12 cellular contexts compared by ENCODE assay signal in genomic region chr17:40564195-40564882, GRCh38. TPM values are rescaled to one million over a fixed set of nuclear protein-coding genes. Genes with fewer than 3 reads are reported as not detected.
A peak's percentile ranks its signal among the peaks of the same experiment; 100 is the strongest.
DNase-seq lines count a peak whose midpoint lies in the region; ATAC-seq, FAIRE-seq and TF ChIP-seq lines count a peak whose summit lies in the region.
"Had no signal": no experiment of that assay in that cellular context is flagged by ENCODE, and none has a peak within 500 bp of the region (broad histone marks: within the 10 kb centered on the region; RNA-seq: fewer than 3 reads in every experiment).

No MANE protein-coding gene starts in this region.

- intact Hi-C loops in HepG2 (cut with micrococcal nuclease; ENCODE audit: unreplicated experiment) = no loop called here

- H3K27me3 ChIP-seq in HepG2 (ENCODE audit: control insufficient read depth in 1 of 2, insufficient read depth in 2 of 2, low read length in 2 of 2) = peaks cover 5 to 56% of the 10 kb centered on the region in 2 experiments; a peak in 3 of 5 replicates

- DNase-seq in stimulated activated CD4-positive, alpha-beta T cell treated with anti-CD3 and anti-CD28 coated beads, Interleukin-15, amount 100 ng/mL, for 24 hours = peak; percentile 65
- no peak for DNase-seq in stimulated activated CD4-positive, alpha-beta T cell treated with anti-CD3 and anti-CD28 coated beads, Interleukin-2, amount 100 ng/mL, for 48 hours
- peak; percentile 33 for DNase-seq in activated CD8-positive, alpha-beta memory T cell treated with anti-CD3 and anti-CD28 coated beads, Interleukin-2, amount 50 U/mL, for 4 hours
- DNase-seq in iPS-NIHi11 (ENCODE audit: low spot score) (peak; percentile 1), HepG2 (ENCODE audit: low spot score) (no peak), medulla oblongata (ENCODE audit: extremely low spot score) (no peak)
- DNase-seq: cerebellar nuclear complex, NCI-H2227 treated with DMSO at 0.1 percent for 48 hours had no signal

- no peaks in the 10 kb centered on the region for H4K20me1 ChIP-seq in HepG2 (ENCODE audit: insufficient read depth, low read length)

- no peak overlapping the region for H3K4me3 ChIP-seq in HepG2 (replicated peaks in 1 of 3; ENCODE audit: insufficient read depth in 1 of 3, low read depth in 2 of 3, low read length in 3 of 3)
- H3K4me3 ChIP-seq: prostate gland had no signal

- peaks cover 8% of the 10 kb centered on the region for H3K9me3 ChIP-seq in HepG2 (ENCODE audit: low read length)
- H3K9me3 ChIP-seq: prostate gland had no signal

- no TSS peak for BruUV-seq in HepG2 (replicated peaks; lab: Mats Ljungman, UMichigan)

- H3K79me2 ChIP-seq in HepG2 (ENCODE audit: insufficient read depth, low read length) = no peaks in the 10 kb centered on the region

- CTCF ChIA-PET in HepG2 (lab: Yijun Ruan, JAX; ENCODE audit: low intra/inter-chr PET ratio, low total read pairs) = no interaction called here

- no peak for FAIRE-seq in HepG2 (lab: Jason Lieb, UNC)
- FAIRE-seq: frontal cortex had no signal

- TF ChIP-seq RAD21 in HepG2 (CRISPR knock-in tag; IDR thresholded peaks at IDR 0.05) = no peak

- in situ Hi-C loops in HepG2 (cut with HindIII; ENCODE audit: extremely low pct_ligation_motif_present, low pct_unique_long_range_greater_than_20kb) = loop anchor here (5.0 kb wide), 1 partner anchor 122 kb away; the partner anchor contains the start of gene IGFBP4

- no peak for TF ChIP-seq POLR2A in HepG2 (IDR thresholded peaks at IDR 0.05; ENCODE audit: insufficient read depth in 1 of 2, low read depth in 2 of 2, low read length in 2 of 2)

- no peak for TF ChIP-seq CTCF in HepG2 (CRISPR knock-in tag; IDR thresholded peaks at IDR 0.05)

- no peak for ATAC-seq in HepG2
- ATAC-seq in HG03135 (IDR thresholded peaks at IDR 0.05; ENCODE audit: unreplicated experiment) = no peak
- no peak for ATAC-seq in GM18861 (IDR thresholded peaks at IDR 0.05; ENCODE audit: unreplicated experiment)

- 59% methylated on average over 13 of the region's 13 CpGs for WGBS in HepG2 (ENCODE audit: low lambda C conversion rate)

- no peak overlapping the region for H3K4me2 ChIP-seq in HepG2 (ENCODE audit: low read depth, low read length)

- H3K4me1 ChIP-seq in HepG2 (ENCODE audit: insufficient read depth, low read length) = peaks cover 27% of the 10 kb centered on the region

- H3K36me3 ChIP-seq in HepG2 (replicated peaks in 1 of 2; ENCODE audit: control insufficient read depth in 1 of 2, insufficient read depth in 2 of 2, low read length in 2 of 2) = no peaks in the 10 kb centered on the region
- H3K36me3 ChIP-seq: prostate gland had no signal

- H2AFZ ChIP-seq in HepG2 (ENCODE audit: low read length) = no peak overlapping the region

- POLR2A ChIA-PET in HepG2 (lab: Yijun Ruan, JAX) = no interaction called here

- no peak overlapping the region for H3K27ac ChIP-seq in HepG2 (ENCODE audit: extremely low read length, insufficient read depth, low read length)
- H3K27ac ChIP-seq: prostate gland had no signal

- no peak for TF ChIP-seq EP300 in HepG2 (IDR thresholded peaks at IDR 0.05; ENCODE audit: low read depth in 2 of 2, low read length in 2 of 2)
- TF ChIP-seq EP300 in HepG2 (CRISPR knock-in tag; IDR thresholded peaks at IDR 0.05; ENCODE audit: borderline replicate concordance) = no peak

- no peak overlapping the region for H3K9ac ChIP-seq in HepG2 (ENCODE audit: insufficient read depth, low read depth, low read length)

TF ChIP-seq in HepG2, 621 proteins besides CTCF, POLR2A, EP300 and RAD21 (continues in another document):
- no peak for TF ChIP-seq EED (CRISPR knock-in tag; IDR thresholded peaks at IDR 0.05)
- no peak for TF ChIP-seq KAT8 (CRISPR knock-in tag; IDR thresholded peaks at IDR 0.05)
- TF ChIP-seq ZBED4 (CRISPR knock-in tag; IDR thresholded peaks at IDR 0.05; ENCODE audit: borderline replicate concordance) = no peak
- TF ChIP-seq ZNF577 (CRISPR knock-in tag; IDR thresholded peaks at IDR 0.05; ENCODE audit: borderline replicate concordance, low read depth) = no peak
- TF ChIP-seq FOXP1 (IDR thresholded peaks at IDR 0.05) = no peak
- TF ChIP-seq FOXP1 (CRISPR knock-in tag; IDR thresholded peaks at IDR 0.05) = no peak
- no peak for TF ChIP-seq TOPORS (CRISPR knock-in tag; IDR thresholded peaks at IDR 0.05)

RNA-seq across cellular contexts. Expression of gene CCR7, which starts 0.9 kb away (rescaled TPM):
- 0.04 TPM in 1 of 2 replicates, not detected in the other for total RNA-seq in HepG2 (2016; rRNA removed; fragmentation: Illumina TruSeq; extraction: Trizol)
- not detected in 2 replicates for total RNA-seq in HepG2 (2016; cell fraction: cytosol; rRNA removed; fragmentation: Illumina TruSeq; extraction: Trizol; ENCODE audit: low read depth)
- total RNA-seq in HepG2 (2016; cell fraction: insoluble cytoplasmic fraction; rRNA removed; fragmentation: Illumina TruSeq; extraction: Trizol) = 0.09 TPM in 1 of 2 replicates, not detected in the other
- total RNA-seq in HepG2 (2016; cell fraction: membrane; rRNA removed; fragmentation: Illumina TruSeq; extraction: Trizol) = not detected in 2 replicates
- total RNA-seq in HepG2 (2016; cell fraction: nucleus; rRNA removed; fragmentation: Illumina TruSeq; extraction: Trizol) = not detected in 2 replicates
- polyA plus RNA-seq in HepG2 (2011; rRNA removed) = 0.53 and 0.55 TPM in 2 replicates
- 0.59 and 0.70 TPM in 2 replicates for polyA plus RNA-seq in HepG2 (2011; cell fraction: cytosol; rRNA removed)
- polyA plus RNA-seq in HepG2 (2011; cell fraction: nucleus; rRNA removed) = 0.31 and 1.1 TPM in 2 replicates
- 1.1 and 1.5 TPM in 2 replicates for polyA plus RNA-seq in HepG2 (2012)
- polyA plus RNA-seq in HepG2 (2016; cell fraction: cytosol; fragmentation: Illumina TruSeq; extraction: Trizol; ENCODE audit: low read depth) = not detected in 2 replicates
- polyA plus RNA-seq in HepG2 (2016; cell fraction: insoluble cytoplasmic fraction; fragmentation: Illumina TruSeq; extraction: Trizol; ENCODE audit: low read depth) = not detected in 2 replicates
- polyA plus RNA-seq in HepG2 (2016; cell fraction: membrane; fragmentation: Illumina TruSeq; extraction: Trizol; ENCODE audit: low read depth) = not detected in 2 replicates
- not detected in 2 replicates for polyA plus RNA-seq in HepG2 (2016; cell fraction: nucleus; fragmentation: Illumina TruSeq; extraction: Trizol; ENCODE audit: insufficient read depth, low read depth)
- 1.4 and 3.5 TPM in 2 replicates for polyA minus RNA-seq in HepG2 (2011; rRNA and poly(A)+ RNA removed; ENCODE audit: low replicate concordance)
- 0.40 TPM in 1 of 2 replicates, not detected in the other for polyA minus RNA-seq in HepG2 (2011; cell fraction: cytosol; rRNA and poly(A)+ RNA removed)
- polyA minus RNA-seq in HepG2 (2011; cell fraction: nucleus; rRNA and poly(A)+ RNA removed) = 0.37 TPM in 1 of 2 replicates, not detected in the other
- total RNA-seq: frontal cortex had no signal

Comparison
In these comparisons a context has a peak if more than half of its experiments do, and no peak if none do; other contexts are left out.
1. DNase-seq: peak in stimulated activated CD4-positive, alpha-beta T cell treated with anti-CD3 and anti-CD28 coated beads, Interleukin-15, amount 100 ng/mL, for 24 hours (single experiment), activated CD8-positive, alpha-beta memory T cell treated with anti-CD3 and anti-CD28 coated beads, Interleukin-2, amount 50 U/mL, for 4 hours (single experiment) and iPS-NIHi11 (single experiment); none in stimulated activated CD4-positive, alpha-beta T cell treated with anti-CD3 and anti-CD28 coated beads, Interleukin-2, amount 100 ng/mL, for 48 hours (0 of 2), HepG2 (single experiment) and medulla oblongata (single experiment).